ENCODE assay signal across 18 cellular contexts in the genomic region with DNA sequence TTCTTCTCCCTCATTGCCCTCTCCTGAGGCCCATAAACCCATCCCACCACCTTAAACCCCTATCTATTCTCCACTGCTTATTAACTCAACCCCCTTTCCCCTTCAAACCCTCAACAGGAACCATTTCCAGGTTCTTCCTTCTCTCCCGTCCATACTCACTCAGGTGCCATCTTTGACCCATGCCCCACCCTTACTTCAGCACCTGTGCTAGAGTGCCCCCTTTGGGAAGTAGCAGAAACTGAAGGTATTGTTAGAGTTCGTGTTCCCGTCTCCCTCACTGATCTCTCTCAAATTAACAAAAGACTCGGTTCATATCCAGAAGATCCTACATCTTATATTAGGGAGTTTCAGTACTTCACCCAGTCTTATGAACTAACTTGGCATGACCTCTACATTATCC.
DNase-seq lines count a peak whose midpoint lies in the region; ATAC-seq, FAIRE-seq and TF ChIP-seq lines count a peak whose summit lies in the region.
"Had no signal": no experiment of that assay in that cellular context is flagged by ENCODE, and none has a peak within 500 bp of the region (broad histone marks: within the 10 kb centered on the region; RNA-seq: fewer than 3 reads in every experiment).

No MANE protein-coding gene starts in this region.

- no peaks in the 10 kb centered on the region for H3K79me2 ChIP-seq in HepG2 (ENCODE audit: insufficient read depth, low read length)
- H3K79me2 ChIP-seq in K562 (ENCODE audit: control insufficient read depth, insufficient read depth, low read length), result no peaks in the 10 kb centered on the region

- H3K9ac ChIP-seq in HepG2 (ENCODE audit: insufficient read depth, low read depth, low read length) (no peak overlapping the region), K562 (ENCODE audit: insufficient read depth in 1 of 2, low read depth in 2 of 2, low read length in 2 of 2) (no peak overlapping the region)
- H3K9ac ChIP-seq: KMS-11 had no signal

- in situ Hi-C loops in HepG2 (cut with HindIII; ENCODE audit: extremely low pct_ligation_motif_present, low pct_unique_long_range_greater_than_20kb), result no loop called here
- in situ Hi-C loops in K562 (cut with MboI), result no loop called here
- in situ Hi-C loops in HAP-1 (cut with MboI; ENCODE audit: low sequenced_read_pairs), result no loop called here

- no peaks in the 10 kb centered on the region; the same call in 1 of the 2 replicates for H3K9me3 Mint-ChIP-seq in HFFc6
- H3K9me3 Mint-ChIP-seq: CD8-positive, alpha-beta T cell had no signal

- TF ChIP-seq EP300 in HepG2 (IDR thresholded peaks at IDR 0.05; ENCODE audit: low read depth in 2 of 2, low read length in 2 of 2) (no peak), HepG2 (CRISPR knock-in tag; IDR thresholded peaks at IDR 0.05; ENCODE audit: borderline replicate concordance) (no peak), K562 (IDR thresholded peaks at IDR 0.05; ENCODE audit: low read length) (no peak)

- no TSS peak for BruUV-seq in HepG2 (replicated peaks; lab: Mats Ljungman, UMichigan)
- BruUV-seq in K562 (replicated peaks; lab: Mats Ljungman, UMichigan), result no TSS peak

- TF ChIP-seq POLR2A in HepG2 (IDR thresholded peaks at IDR 0.05; ENCODE audit: insufficient read depth in 1 of 2, low read depth in 2 of 2, low read length in 2 of 2), result no peak
- no peak for TF ChIP-seq POLR2A in right lobe of liver (IDR thresholded peaks at IDR 0.05)
- TF ChIP-seq POLR2A in K562 (conservative IDR thresholded peaks at IDR 0.05), result no peak

- H3K4me2 ChIP-seq in HepG2 (ENCODE audit: low read depth, low read length) (no peak overlapping the region), K562 (ENCODE audit: insufficient read depth, low read length) (no peak overlapping the region)
- H3K4me2 ChIP-seq: KMS-11 had no signal

- H3K4me3 ChIP-seq in HepG2 (replicated peaks in 1 of 3; ENCODE audit: insufficient read depth in 1 of 3, low read depth in 2 of 3, low read length in 3 of 3) (no peak overlapping the region), right lobe of liver (no peak overlapping the region), K562 (no peak overlapping the region), HAP-1 (no peak overlapping the region), MG63 (no peak overlapping the region)

- intact Hi-C loops in HepG2 (cut with micrococcal nuclease; ENCODE audit: unreplicated experiment) (no loop called here), right lobe of liver (cut with DNase I) (no loop called here), K562 (cut with micrococcal nuclease) (no loop called here)

- H3K27me3 ChIP-seq in HepG2 (ENCODE audit: control insufficient read depth in 1 of 2, insufficient read depth in 2 of 2, low read length in 2 of 2), result no peaks in the 10 kb centered on the region
- H3K27me3 ChIP-seq in right lobe of liver, result no peaks in the 10 kb centered on the region
- no peaks in the 10 kb centered on the region for H3K27me3 ChIP-seq in K562 (ENCODE audit: control insufficient read depth in 2 of 2, insufficient read depth in 2 of 2, low read length in 2 of 2)
- no peaks in the 10 kb centered on the region for H3K27me3 ChIP-seq in HAP-1 (ENCODE audit: low read depth)
- no peaks in the 10 kb centered on the region for H3K27me3 ChIP-seq in MG63
- H3K27me3 ChIP-seq: BE2C had no signal

- no peak overlapping the region for H2AFZ ChIP-seq in HepG2 (ENCODE audit: low read length)
- no peak overlapping the region for H2AFZ ChIP-seq in K562 (ENCODE audit: low read depth, low read length)

- H3K4me3 Mint-ChIP-seq in HFFc6, result no peak overlapping the region
- H3K4me3 Mint-ChIP-seq: CD8-positive, alpha-beta T cell had no signal

- TF ChIP-seq CTCF in HepG2 (CRISPR knock-in tag; IDR thresholded peaks at IDR 0.05) (peak; percentile 11; the same call in 1 of the 2 replicates), right lobe of liver (IDR thresholded peaks at IDR 0.05) (no peak), HFFc6 (IDR thresholded peaks at IDR 0.05) (0 out of 2 replicates have a peak, but pooled peaks have one; percentile 13), K562 (IDR thresholded peaks at IDR 0.05 in 2 of 3, conservative IDR thresholded peaks at IDR 0.05 in 1 of 3; ENCODE audit: insufficient read depth in 2 of 3, low read depth in 1 of 3, low read length in 3 of 3) (peak in 2 of 3 experiments; percentile 22 to 30; a peak in 2 of 6 replicates)

- POLR2A ChIA-PET in HepG2 (lab: Yijun Ruan, JAX) (no interaction called here), K562 (lab: Yijun Ruan, JAX) (interaction anchor here (0.5 kb wide), 1 partner anchor 120 kb away, joined by 3 read pairs; no protein-coding TSS in a partner anchor)

- no peaks in the 10 kb centered on the region for H3K27me3 Mint-ChIP-seq in HFFc6 (ENCODE audit: insufficient read depth)
- H3K27me3 Mint-ChIP-seq: IgD-negative memory B cell had no signal

- H4K20me1 ChIP-seq in HepG2 (ENCODE audit: insufficient read depth, low read length) (no peaks in the 10 kb centered on the region), K562 (replicated peaks; ENCODE audit: control insufficient read depth, insufficient read depth, low read length) (no peaks in the 10 kb centered on the region)

- 37% methylated on average over 4 of the region's 4 CpGs for WGBS in HepG2 (ENCODE audit: low lambda C conversion rate)
- WGBS in right lobe of liver (ENCODE audit: insufficient coverage, low coverage, low lambda C conversion rate, missing lambda C conversion rate), result 100% methylated on average over 4 of the region's 4 CpGs
- 19% methylated on average over 4 of the region's 4 CpGs for WGBS in K562 (ENCODE audit: insufficient coverage, low coverage, missing lambda C conversion rate)

- H3K4me1 Mint-ChIP-seq in HFFc6 (ENCODE audit: low read depth), result peaks cover 6% of the 10 kb centered on the region

- no peaks in the 10 kb centered on the region for H3K9me1 ChIP-seq in K562 (ENCODE audit: control insufficient read depth, insufficient read depth, low read length)

- no peaks in the 10 kb centered on the region for H3K9me3 ChIP-seq in HepG2 (ENCODE audit: low read length)
- H3K9me3 ChIP-seq in right lobe of liver, result no peaks in the 10 kb centered on the region
- H3K9me3 ChIP-seq in K562 (replicated peaks; ENCODE audit: control insufficient read depth, insufficient read depth, low read depth, low read length), result no peaks in the 10 kb centered on the region
- no peaks in the 10 kb centered on the region for H3K9me3 ChIP-seq in HAP-1
- H3K9me3 ChIP-seq in MG63, result no peaks in the 10 kb centered on the region; the same call in 1 of the 2 replicates
- H3K9me3 ChIP-seq: BE2C had no signal

- no peak for ATAC-seq in HepG2
- ATAC-seq in right lobe of liver, result no peak
- peak; percentile 56; the same call in 1 of the 3 replicates for ATAC-seq in K562
- ATAC-seq: CD8-positive, alpha-beta T cell had no signal

- TF ChIP-seq RAD21 in HepG2 (CRISPR knock-in tag; IDR thresholded peaks at IDR 0.05), result no peak
- TF ChIP-seq RAD21 in K562 (CRISPR knock-in tag; conservative IDR thresholded peaks at IDR 0.05 in 1 of 2, IDR thresholded peaks at IDR 0.05 in 1 of 2), result no peak; a peak in 1 of 4 replicates

- DNase-seq in HepG2 (ENCODE audit: low spot score), result no peak
- DNase-seq in right lobe of liver, result no peak
- no peak for DNase-seq in HFFc6
- DNase-seq in K562 (ENCODE audit: extremely low read depth in 1 of 4, low spot score in 3 of 4), result peak in 1 of 4 experiments; percentile 11
- no peak for DNase-seq in stimulated activated CD4-positive, alpha-beta T cell treated with anti-CD3 and anti-CD28 coated beads, Interleukin-1b, Interleukin-23, amount 100 ng/mL, for 48 hours
- DNase-seq in HAP-1 (ENCODE audit: low spot score in 2 of 2), result no peak
- no peak for DNase-seq in MG63
- DNase-seq: BE2C; CD8-positive, alpha-beta T cell; COR-L47; DMS153; GOT3 had no signal

- H3K4me1 ChIP-seq in HepG2 (ENCODE audit: insufficient read depth, low read length) (no peaks in the 10 kb centered on the region), right lobe of liver (no peaks in the 10 kb centered on the region), K562 (replicated peaks in 1 of 2; ENCODE audit: control insufficient read depth in 2 of 2, insufficient read depth in 2 of 2, low read length in 2 of 2) (no peaks in the 10 kb centered on the region), HAP-1 (no peaks in the 10 kb centered on the region)
- H3K4me1 ChIP-seq: BE2C had no signal

- H3K36me3 ChIP-seq in HepG2 (replicated peaks in 1 of 2; ENCODE audit: control insufficient read depth in 1 of 2, insufficient read depth in 2 of 2, low read length in 2 of 2), result no peaks in the 10 kb centered on the region
- no peaks in the 10 kb centered on the region for H3K36me3 ChIP-seq in right lobe of liver
- no peaks in the 10 kb centered on the region for H3K36me3 ChIP-seq in K562 (ENCODE audit: control insufficient read depth, insufficient read depth, low read length)
- H3K36me3 ChIP-seq in HAP-1 (replicated peaks), result no peaks in the 10 kb centered on the region
- H3K36me3 ChIP-seq in MG63, result no peaks in the 10 kb centered on the region
- H3K36me3 ChIP-seq: BE2C had no signal

- CTCF ChIA-PET in HepG2 (lab: Yijun Ruan, JAX; ENCODE audit: low intra/inter-chr PET ratio, low total read pairs) (no interaction called here), K562 (lab: Yijun Ruan, JAX; ENCODE audit: low intra/inter-chr PET ratio) (no interaction called here)

- FAIRE-seq in HepG2 (lab: Jason Lieb, UNC), result no peak
- FAIRE-seq in K562 (lab: Jason Lieb, UNC), result no peak
- FAIRE-seq: A204.1, D721Med, GM12891 had no signal

- peaks cover 14% of the 10 kb centered on the region for H3K36me3 Mint-ChIP-seq in HFFc6 (ENCODE audit: low read depth)
- H3K36me3 Mint-ChIP-seq: CD8-positive, alpha-beta T cell; IgD-negative memory B cell had no signal

- no peak overlapping the region for H3K27ac Mint-ChIP-seq in HFFc6
- H3K27ac Mint-ChIP-seq: CD8-positive, alpha-beta T cell; IgD-negative memory B cell had no signal

- H3K27ac ChIP-seq in HepG2 (ENCODE audit: extremely low read length, insufficient read depth, low read length) (no peak overlapping the region), right lobe of liver (no peak overlapping the region), K562 (ENCODE audit: extremely low read depth, low read depth, low read length) (no peak overlapping the region)
- H3K27ac ChIP-seq: C4-2B, KMS-11 had no signal

TF ChIP-seq in HepG2, 621 proteins besides CTCF, POLR2A, EP300 and RAD21 (continues in another document):
- TF ChIP-seq TBL1XR1 (IDR thresholded peaks at IDR 0.05; ENCODE audit: borderline replicate concordance, low read length, partially characterized antibody), result no peak
- TF ChIP-seq STAG1 (CRISPR knock-in tag; IDR thresholded peaks at IDR 0.05), result 0 out of 2 replicates have a peak, but pooled peaks have one; percentile 4
- TF ChIP-seq NRL (CRISPR knock-in tag; IDR thresholded peaks at IDR 0.05; ENCODE audit: borderline replicate concordance), result no peak

Comparison
In these comparisons a context has a peak if more than half of its experiments do, and no peak if none do; other contexts are left out.
1. CTCF ChIP-seq: peak in HepG2 (single experiment), HFFc6 (single experiment) and K562 (2 of 3); none in right lobe of liver (0 of 4).